Comparison of ENCODE assay signal across 8 cellular contexts in genomic region chr12:64608901-64609542, GRCh38. TPM values are rescaled to one million over a fixed set of nuclear protein-coding genes. Genes with fewer than 3 reads are reported as not detected.
DNase-seq lines count a peak whose midpoint lies in the region; ATAC-seq and TF ChIP-seq lines count a peak whose summit lies in the region.

No MANE protein-coding gene starts in this region.

- intact Hi-C loops in breast epithelium (cut with DNase I; ENCODE audit: low total_unique reads), result no loop called here

- H3K4me3 Mint-ChIP-seq in T-cell, result peak overlapping the region; percentile 86 to 97 (median 93)
- H3K4me3 Mint-ChIP-seq in stimulated activated effector memory CD8-positive, alpha-beta T cell treated with anti-CD3 and anti-CD28 coated beads, Interleukin-12 subunit alpha, Interleukin-12 subunit beta, amount 100 ng/mL, for 72 hours, result peak overlapping the region; percentile 93

- peaks cover 28 to 42% (median 40%) of the 10 kb centered on the region in 3 donors for H3K4me1 Mint-ChIP-seq in T-cell
- H3K4me1 Mint-ChIP-seq in stimulated activated effector memory CD8-positive, alpha-beta T cell treated with anti-CD3 and anti-CD28 coated beads, Interleukin-12 subunit alpha, Interleukin-12 subunit beta, amount 100 ng/mL, for 72 hours, result peaks cover 24% of the 10 kb centered on the region

- CTCF ChIA-PET in T-cell (lab: Charles Lee), result interaction anchor here (0.5 to 5.9 kb wide), 9 partner anchors 13 to 218 kb away, joined by 3 to 33 read pairs (median 4); no protein-coding TSS in a partner anchor

- peaks cover 23% of the 10 kb centered on the region for H3K36me3 Mint-ChIP-seq in T-cell
- H3K36me3 Mint-ChIP-seq in stimulated activated effector memory CD8-positive, alpha-beta T cell treated with anti-CD3 and anti-CD28 coated beads, Interleukin-12 subunit alpha, Interleukin-12 subunit beta, amount 100 ng/mL, for 72 hours, result peaks cover 23% of the 10 kb centered on the region

- H3K4me3 ChIP-seq in breast epithelium, result peak overlapping the region; percentile 90 to 97 (median 91)

- POLR2A ChIA-PET in T-cell (lab: Charles Lee), result interaction anchor here (0.7 to 2.1 kb wide), 4 partner anchors 51 to 71 kb away, joined by 3 to 11 read pairs (median 3); no protein-coding TSS in a partner anchor

- no peaks in the 10 kb centered on the region for H3K9me3 Mint-ChIP-seq in T-cell
- H3K9me3 Mint-ChIP-seq in stimulated activated effector memory CD8-positive, alpha-beta T cell treated with anti-CD3 and anti-CD28 coated beads, Interleukin-12 subunit alpha, Interleukin-12 subunit beta, amount 100 ng/mL, for 72 hours, result no peaks in the 10 kb centered on the region

- H3K36me3 ChIP-seq in KOPT-K1 (ENCODE audit: insufficient read depth, low read length) (no peaks in the 10 kb centered on the region), breast epithelium (no peaks in the 10 kb centered on the region)

- no peaks in the 10 kb centered on the region for H3K27me3 ChIP-seq in breast epithelium

- no peaks in the 10 kb centered on the region for H3K27me3 Mint-ChIP-seq in T-cell

- H3K27ac ChIP-seq in KOPT-K1 (ENCODE audit: low read depth, low read length, poor library complexity, severe bottlenecking) (peak overlapping the region; percentile 71), breast epithelium (peak overlapping the region; percentile 89 to 94)

- TF ChIP-seq POLR2A in breast epithelium (IDR thresholded peaks at IDR 0.05), result no peak

- H3K9me3 ChIP-seq in KOPT-K1 (ENCODE audit: insufficient read depth, low read length, poor library complexity, severe bottlenecking) (no peaks in the 10 kb centered on the region), breast epithelium (no peaks in the 10 kb centered on the region)

- no peak for TF ChIP-seq CTCF in breast epithelium (IDR thresholded peaks at IDR 0.05)

- peak overlapping the region; percentile 93 to 99 for H3K27ac Mint-ChIP-seq in T-cell
- H3K27ac Mint-ChIP-seq in stimulated activated effector memory CD8-positive, alpha-beta T cell treated with anti-CD3 and anti-CD28 coated beads, Interleukin-12 subunit alpha, Interleukin-12 subunit beta, amount 100 ng/mL, for 72 hours, result peak overlapping the region; percentile 66

- DNase-seq in GF-D8 (lab: John Stamatoyannopoulos, UW) (peak; percentile 24), T-cell (peak in 29 of 34 experiments; percentile 13 to 55 (median 30)), breast epithelium (ENCODE audit: low spot score in 2 of 2) (no peak), kidney tubule cell (ENCODE audit: low spot score) (peak; percentile 87), NCI-H1105 treated with DMSO at 0.1 percent for 48 hours (lab: John Stamatoyannopoulos, UW) (no peak)
- DNase-seq in stimulated activated effector memory CD8-positive, alpha-beta T cell treated with anti-CD3 and anti-CD28 coated beads, Interleukin-12 subunit alpha, Interleukin-12 subunit beta, amount 100 ng/mL, for 72 hours (ENCODE audit: low spot score in 2 of 2), result peak; percentile 16 to 80

- peak; percentile 26 for ATAC-seq in GM21619 (IDR thresholded peaks at IDR 0.05; ENCODE audit: unreplicated experiment)
- ATAC-seq in T-cell (replicated peaks in 1 of 4), result peak; percentile 22 to 37 (median 30)
- ATAC-seq in stimulated activated effector memory CD8-positive, alpha-beta T cell treated with anti-CD3 and anti-CD28 coated beads, Interleukin-12 subunit alpha, Interleukin-12 subunit beta, amount 100 ng/mL, for 72 hours, result peak; percentile 55

- no peaks in the 10 kb centered on the region for H3K4me1 ChIP-seq in breast epithelium

RNA-seq across cellular contexts. Expression of gene RASSF3, which starts 1.3 kb away (rescaled TPM):
- total RNA-seq in T-cell (100 to 1,000 TPM; 113 to 167 (median 149) TPM), breast epithelium (10 to 100 TPM; 23.4 to 28.4 (median 24.6) TPM)

Comparison
In these comparisons a context has a peak if more than half of its experiments do, and no peak if none do; other contexts are left out.
1. DNase-seq: peak in GF-D8 (single experiment), T-cell (29 of 34), kidney tubule cell (single experiment) and stimulated activated effector memory CD8-positive, alpha-beta T cell treated with anti-CD3 and anti-CD28 coated beads, Interleukin-12 subunit alpha, Interleukin-12 subunit beta, amount 100 ng/mL, for 72 hours (2 of 2); none in breast epithelium (0 of 2) and NCI-H1105 treated with DMSO at 0.1 percent for 48 hours (single experiment).
2. Peak in every context shown above with its lines, with median percentiles within 50 percentile points of each other: ATAC-seq.